11 cellular contexts compared by ENCODE assay signal in the genomic region with DNA sequence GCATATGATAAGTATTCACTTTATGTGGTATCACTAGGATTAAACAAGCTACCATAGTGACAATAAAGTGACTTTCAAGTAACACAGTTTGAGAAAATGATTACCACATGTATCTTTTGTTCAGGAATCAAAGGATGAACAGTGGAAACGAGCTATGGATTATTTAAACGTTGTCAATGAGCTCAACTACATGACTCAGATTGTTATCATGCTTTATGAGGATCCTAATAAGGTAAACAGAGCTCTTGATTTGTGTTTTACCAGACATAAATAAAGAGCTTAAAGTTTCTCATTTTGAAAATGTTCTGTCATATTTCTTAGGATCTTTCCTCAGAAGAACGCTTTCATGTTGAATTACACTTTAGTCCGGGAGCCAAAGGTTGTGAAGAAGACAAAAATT. TPM values are rescaled to one million over a fixed set of nuclear protein-coding genes. Genes with fewer than 3 reads are reported as not detected.
DNase-seq lines count a peak whose midpoint lies in the region; ATAC-seq, FAIRE-seq and TF ChIP-seq lines count a peak whose summit lies in the region.
"Had no signal": no experiment of that assay in that cellular context is flagged by ENCODE, and none has a peak within 500 bp of the region (broad histone marks: within the 10 kb centered on the region; RNA-seq: fewer than 3 reads in every experiment).

No MANE protein-coding gene starts in this region.

- H3K27ac ChIP-seq in K562 (ENCODE audit: extremely low read depth, low read depth, low read length) (no peak overlapping the region), MM.1S (ENCODE audit: low read length) (no peak overlapping the region)
- H3K27ac ChIP-seq: HL-60 had no signal

- no peaks in the 10 kb centered on the region for H3K9me2 ChIP-seq in MM.1S (replicated peaks; ENCODE audit: insufficient read depth, low read length)

- TF ChIP-seq CTCF in K562 (IDR thresholded peaks at IDR 0.05 in 2 of 3, conservative IDR thresholded peaks at IDR 0.05 in 1 of 3; ENCODE audit: insufficient read depth in 2 of 3, low read depth in 1 of 3, low read length in 3 of 3) (no peak), fibroblast of villous mesenchyme (IDR thresholded peaks at IDR 0.05; ENCODE audit: insufficient read depth, low read depth, low read length) (no peak), MM.1S (IDR thresholded peaks at IDR 0.05; ENCODE audit: low read length) (no peak)

- in situ Hi-C loops in K562 (cut with MboI), result no loop called here

- no peaks in the 10 kb centered on the region for H4K20me1 ChIP-seq in K562 (replicated peaks; ENCODE audit: control insufficient read depth, insufficient read depth, low read length)
- no peaks in the 10 kb centered on the region for H4K20me1 ChIP-seq in MM.1S (ENCODE audit: insufficient read depth, low read length)

- H3K9me3 ChIP-seq in K562 (replicated peaks; ENCODE audit: control insufficient read depth, insufficient read depth, low read depth, low read length) (no peaks in the 10 kb centered on the region), MM.1S (replicated peaks; ENCODE audit: insufficient read depth, low read length) (no peaks in the 10 kb centered on the region)

- no peak overlapping the region for H3K4me2 ChIP-seq in K562 (ENCODE audit: insufficient read depth, low read length)
- no peak overlapping the region for H3K4me2 ChIP-seq in MM.1S (ENCODE audit: low read depth, low read length)

- FAIRE-seq in GM18507 (lab: Jason Lieb, UNC) (peak; percentile 58), K562 (lab: Jason Lieb, UNC) (peak; percentile 32)

- DNase-seq in GM18507 (ENCODE audit: extremely low spot score, insufficient read length, low read depth) (no peak), K562 (ENCODE audit: extremely low read depth in 1 of 4, low spot score in 3 of 4) (no peak), fibroblast of villous mesenchyme (ENCODE audit: low read depth) (peak; percentile 8), COLO668 (lab: John Stamatoyannopoulos, UW; ENCODE audit: unreplicated experiment) (no peak), NCI-H128 (lab: John Stamatoyannopoulos, UW; ENCODE audit: unreplicated experiment) (no peak), MM.1S (no peak)
- DNase-seq: C1 segment of cervical spinal cord; CD4-positive, alpha-beta T cell; DMS79 had no signal

- H3K36me3 ChIP-seq in K562 (ENCODE audit: control insufficient read depth, insufficient read depth, low read length), result peaks cover 64% of the 10 kb centered on the region
- no peaks in the 10 kb centered on the region; the same call in 1 of the 2 replicates for H3K36me3 ChIP-seq in MM.1S (replicated peaks; ENCODE audit: insufficient read depth, low read length)

- no peak for ATAC-seq in K562
- no peak for ATAC-seq in GM18511 (IDR thresholded peaks at IDR 0.05; ENCODE audit: unreplicated experiment)

- no peak overlapping the region for H2AFZ ChIP-seq in K562 (ENCODE audit: low read depth, low read length)
- no peak overlapping the region for H2AFZ ChIP-seq in MM.1S (ENCODE audit: low read length)

- no peak for TF ChIP-seq RAD21 in K562 (CRISPR knock-in tag; conservative IDR thresholded peaks at IDR 0.05 in 1 of 2, IDR thresholded peaks at IDR 0.05 in 1 of 2)

- WGBS in K562 (ENCODE audit: insufficient coverage, low coverage, missing lambda C conversion rate), result 80% methylated on average over 4 of the region's 4 CpGs

- TF ChIP-seq EP300 in K562 (IDR thresholded peaks at IDR 0.05; ENCODE audit: low read length), result no peak

- POLR2A ChIA-PET in K562 (lab: Yijun Ruan, JAX), result interaction anchor here (0.8 kb wide), 1 partner anchor 10 kb away, joined by 3 read pairs; no protein-coding TSS in a partner anchor

- TF ChIP-seq POLR2A in K562 (conservative IDR thresholded peaks at IDR 0.05), result no peak

- no peaks in the 10 kb centered on the region for H3K79me2 ChIP-seq in K562 (ENCODE audit: control insufficient read depth, insufficient read depth, low read length)
- no peaks in the 10 kb centered on the region for H3K79me2 ChIP-seq in MM.1S (ENCODE audit: low read length)

- H3K27me3 ChIP-seq in K562 (ENCODE audit: control insufficient read depth in 2 of 2, insufficient read depth in 2 of 2, low read length in 2 of 2) (no peaks in the 10 kb centered on the region), MM.1S (replicated peaks; ENCODE audit: insufficient read depth, low read length) (no peaks in the 10 kb centered on the region)

- H3K9me1 ChIP-seq in K562 (ENCODE audit: control insufficient read depth, insufficient read depth, low read length), result no peaks in the 10 kb centered on the region

- H3K9ac ChIP-seq in K562 (ENCODE audit: insufficient read depth in 1 of 2, low read depth in 2 of 2, low read length in 2 of 2), result no peak overlapping the region
- H3K9ac ChIP-seq in MM.1S (ENCODE audit: low read length), result no peak overlapping the region

- BruUV-seq in K562 (replicated peaks; lab: Mats Ljungman, UMichigan), result no TSS peak

- H3K4me3 ChIP-seq in K562 (no peak overlapping the region), fibroblast of villous mesenchyme (ENCODE audit: low read depth, low read length) (no peak overlapping the region), MM.1S (ENCODE audit: low read length) (no peak overlapping the region)

- H3K4me1 ChIP-seq in K562 (replicated peaks in 1 of 2; ENCODE audit: control insufficient read depth in 2 of 2, insufficient read depth in 2 of 2, low read length in 2 of 2) (no peaks in the 10 kb centered on the region), MM.1S (ENCODE audit: low read length) (no peaks in the 10 kb centered on the region)

- H3F3A ChIP-seq in MM.1S (ENCODE audit: insufficient read depth, low read length), result no peaks in the 10 kb centered on the region

- CTCF ChIA-PET in K562 (lab: Yijun Ruan, JAX; ENCODE audit: low intra/inter-chr PET ratio), result no interaction called here

- intact Hi-C loops in K562 (cut with micrococcal nuclease), result no loop called here

TF ChIP-seq in K562, 482 proteins besides CTCF, POLR2A, EP300 and RAD21 (continues in another document):
- TF ChIP-seq PRPF4 (IDR thresholded peaks at IDR 0.05; ENCODE audit: insufficient read depth, low read depth, low read length, poor library complexity, severe bottlenecking) (no peak), RHOXF2B (CRISPR knock-in tag; conservative IDR thresholded peaks at IDR 0.05) (no peak), SRSF9 (IDR thresholded peaks at IDR 0.05; ENCODE audit: borderline replicate concordance, low read depth, low read length) (no peak), MED1 (CRISPR knock-in tag; IDR thresholded peaks at IDR 0.05; ENCODE audit: borderline replicate concordance) (no peak)
- TF ChIP-seq, protein P1, sequence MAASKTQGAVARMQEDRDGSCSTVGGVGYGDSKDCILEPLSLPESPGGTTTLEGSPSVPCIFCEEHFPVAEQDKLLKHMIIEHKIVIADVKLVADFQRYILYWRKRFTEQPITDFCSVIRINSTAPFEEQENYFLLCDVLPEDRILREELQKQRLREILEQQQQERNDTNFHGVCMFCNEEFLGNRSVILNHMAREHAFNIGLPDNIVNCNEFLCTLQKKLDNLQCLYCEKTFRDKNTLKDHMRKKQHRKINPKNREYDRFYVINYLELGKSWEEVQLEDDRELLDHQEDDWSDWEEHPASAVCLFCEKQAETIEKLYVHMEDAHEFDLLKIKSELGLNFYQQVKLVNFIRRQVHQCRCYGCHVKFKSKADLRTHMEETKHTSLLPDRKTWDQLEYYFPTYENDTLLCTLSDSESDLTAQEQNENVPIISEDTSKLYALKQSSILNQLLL (CRISPR knock-in tag; IDR thresholded peaks at IDR 0.05; ENCODE audit: borderline replicate concordance), result no peak

RNA-seq across cellular contexts. Expression of a gene that starts 57.4 kb away (rescaled TPM):
- 42.4 and 184 TPM in 2 replicates for total RNA-seq in K562 (2011; cell fraction: chromatin; rRNA removed; ENCODE audit: low replicate concordance)
- total RNA-seq in K562 (2011; cell fraction: nucleolus; rRNA removed), result 19.2 and 28.4 TPM in 2 replicates
- total RNA-seq in K562 (2011; cell fraction: nucleoplasm; rRNA removed), result 39.8 and 51.8 TPM in 2 replicates
- total RNA-seq in K562 (2014; rRNA removed) (50.6 and 63.2 TPM in 2 replicates), K562 (2014; rRNA removed; fragmentation: Illumina TruSeq; extraction: Trizol) (150 and 177 TPM in 2 replicates), K562 (2015; rRNA removed; fragmentation: Illumina TruSeq; extraction: Trizol) (135 and 146 TPM in 2 replicates), K562 (2021) (116 and 134 TPM in 2 replicates), fibroblast of villous mesenchyme (75.7 and 104 TPM in 2 replicates)
- polyA plus RNA-seq in K562 (2011; rRNA removed) (90.2 and 107 TPM in 2 replicates), K562 (2014; fragmentation: Illumina TruSeq; extraction: Trizol) (80.9 and 99.1 TPM in 2 replicates), K562 (2014; fragmentation: Nextera tagmentation; extraction: Ambion mirVana) (10 to 100 TPM; 66.1 to 76.5 TPM), K562 (2014; rRNA removed) (39.4 and 42.7 TPM in 2 replicates)
- 16.2 and 34.8 TPM in 2 replicates for polyA plus RNA-seq in K562 (2011; cell fraction: cytosol; rRNA removed)
- polyA plus RNA-seq in K562 (2011; cell fraction: nucleus; rRNA removed), result 40.6 and 64.8 TPM in 2 replicates
- polyA plus RNA-seq in K562 (2012), result 50.5 and 69.4 TPM in 2 replicates
- polyA minus RNA-seq in K562 (2011; rRNA and poly(A)+ RNA removed), result 203 and 248 TPM in 2 replicates
- polyA minus RNA-seq in K562 (2011; cell fraction: cytosol; rRNA and poly(A)+ RNA removed), result 63.3 and 63.7 TPM in 2 replicates
- 78.6 and 162 TPM in 2 replicates for polyA minus RNA-seq in K562 (2011; cell fraction: nucleus; rRNA and poly(A)+ RNA removed)

RNA-seq across cellular contexts. Expression of a gene that starts 57.6 kb away (rescaled TPM):
- 6.1 and 25.6 TPM in 2 replicates for total RNA-seq in K562 (2011; cell fraction: chromatin; rRNA removed; ENCODE audit: low replicate concordance)
- 2.8 and 6.7 TPM in 2 replicates for total RNA-seq in K562 (2011; cell fraction: nucleolus; rRNA removed)
- total RNA-seq in K562 (2011; cell fraction: nucleoplasm; rRNA removed), result 6.5 and 10.2 TPM in 2 replicates
- total RNA-seq in K562 (2014; rRNA removed) (2.4 and 2.6 TPM in 2 replicates), K562 (2014; rRNA removed; fragmentation: Illumina TruSeq; extraction: Trizol) (9.4 and 11.0 TPM in 2 replicates), K562 (2015; rRNA removed; fragmentation: Illumina TruSeq; extraction: Trizol) (6.7 and 6.8 TPM in 2 replicates), K562 (2021) (7.8 TPM in 2 replicates), fibroblast of villous mesenchyme (4.2 and 7.8 TPM in 2 replicates)
- polyA plus RNA-seq in K562 (2011; rRNA removed) (8.3 and 9.8 TPM in 2 replicates), K562 (2014; fragmentation: Illumina TruSeq; extraction: Trizol) (5.3 and 6.2 TPM in 2 replicates), K562 (2014; fragmentation: Nextera tagmentation; extraction: Ambion mirVana) (1 to 10 TPM; 9.2 TPM), K562 (2014; rRNA removed) (6.2 and 8.8 TPM in 2 replicates)
- polyA plus RNA-seq in K562 (2011; cell fraction: cytosol; rRNA removed), result 0.75 and 1.7 TPM in 2 replicates
- 2.6 and 4.8 TPM in 2 replicates for polyA plus RNA-seq in K562 (2011; cell fraction: nucleus; rRNA removed)
- polyA plus RNA-seq in K562 (2012), result 4.7 and 6.1 TPM in 2 replicates
- 8.6 and 12.1 TPM in 2 replicates for polyA minus RNA-seq in K562 (2011; rRNA and poly(A)+ RNA removed)
- polyA minus RNA-seq in K562 (2011; cell fraction: cytosol; rRNA and poly(A)+ RNA removed), result 1.4 and 3.8 TPM in 2 replicates
- 8.6 and 17.8 TPM in 2 replicates for polyA minus RNA-seq in K562 (2011; cell fraction: nucleus; rRNA and poly(A)+ RNA removed)
